ENCODE assay signal across 18 cellular contexts in the genomic region with DNA sequence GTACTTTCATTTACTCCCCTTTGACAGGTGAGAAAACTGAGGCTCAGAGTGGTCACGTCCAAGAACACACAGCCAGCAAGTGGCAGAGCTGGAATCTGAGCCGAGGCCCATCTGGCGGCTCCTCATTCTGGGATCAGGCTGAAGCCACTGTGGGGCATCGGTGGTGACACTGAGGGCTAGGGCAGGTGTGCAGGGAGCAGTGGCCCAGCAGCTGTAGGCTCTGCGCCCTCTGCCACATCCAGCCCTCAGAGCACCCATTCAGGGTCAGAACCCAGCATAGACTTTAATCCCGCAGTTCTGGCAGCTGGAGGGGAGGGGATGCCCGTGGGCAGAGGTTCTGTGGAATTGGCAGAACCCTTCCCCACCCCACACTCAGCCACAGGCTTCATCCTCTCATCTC.
"Had no signal": no experiment of that assay in that cellular context is flagged by ENCODE, and none has a peak within 500 bp of the region (broad histone marks: within the 10 kb centered on the region; RNA-seq: fewer than 3 reads in every experiment).

No MANE protein-coding gene starts in this region.

- H3K9me3 Mint-ChIP-seq: endodermal cell; nephron progenitor cell; stimulated activated memory B cell treated with anti-CD40 and anti-IgM and Interleukin-4, amounts not matched to agents 10 μg/mL and 1 μg/mL and 100 μg/mL, for 72 hours; stimulated activated naive CD8-positive, alpha-beta T cell treated with anti-CD3 and anti-CD28 coated beads, Interleukin-15, Interleukin-2, amounts not matched to agents 100 ng/mL and 50 ng/mL, for 24 hours had no signal

- H3K4me3 Mint-ChIP-seq: endodermal cell; nephron progenitor cell; stimulated activated memory B cell treated with anti-CD40 and anti-IgM and Interleukin-4, amounts not matched to agents 10 μg/mL and 1 μg/mL and 100 μg/mL, for 72 hours; stimulated activated naive CD8-positive, alpha-beta T cell treated with anti-CD3 and anti-CD28 coated beads, Interleukin-15, Interleukin-2, amounts not matched to agents 100 ng/mL and 50 ng/mL, for 24 hours had no signal

- H3K36me3 ChIP-seq: tibial artery, upper lobe of left lung, vagina had no signal

- H3K27ac Mint-ChIP-seq: endodermal cell; stimulated activated memory B cell treated with anti-CD40 and anti-IgM and Interleukin-4, amounts not matched to agents 10 μg/mL and 1 μg/mL and 100 μg/mL, for 72 hours; stimulated activated naive CD8-positive, alpha-beta T cell treated with anti-CD3 and anti-CD28 coated beads, Interleukin-15, Interleukin-2, amounts not matched to agents 100 ng/mL and 50 ng/mL, for 24 hours had no signal

- H3K27me3 ChIP-seq: hepatocyte, tibial artery, upper lobe of left lung, vagina had no signal

- H3K4me1 Mint-ChIP-seq: endodermal cell had no signal

- H3K27me3 Mint-ChIP-seq: stimulated activated memory B cell treated with anti-CD40 and anti-IgM and Interleukin-4, amounts not matched to agents 10 μg/mL and 1 μg/mL and 100 μg/mL, for 72 hours had no signal

- H3K4me3 ChIP-seq: coronary artery, hepatocyte, tibial artery, upper lobe of left lung, vagina had no signal

- H3K9me3 ChIP-seq: neutrophil, tibial artery, upper lobe of left lung, vagina had no signal

- H3K4me1 ChIP-seq: foreskin keratinocyte had no signal

- ATAC-seq: foreskin keratinocyte; left colon; right cardiac atrium; stimulated activated memory B cell treated with anti-CD40 and anti-IgM and Interleukin-4, amounts not matched to agents 10 μg/mL and 1 μg/mL and 100 μg/mL, for 72 hours had no signal

- H3K27ac ChIP-seq: coronary artery, foreskin keratinocyte, hepatocyte, neutrophil, tibial artery, upper lobe of left lung, vagina had no signal

- DNase-seq: effector CD4-positive, alpha-beta T cell; endodermal cell; erythroblast; foreskin keratinocyte; left colon; mammary epithelial cell; nephron progenitor cell; small intestine; stimulated activated CD4-positive, alpha-beta T cell treated with anti-CD3 and anti-CD28 coated beads, Interleukin-4, amount 100 ng/mL, for 24 hours; tibial artery; upper lobe of left lung had no signal
